ENCODE assay signal across 10 cellular contexts in the genomic region with DNA sequence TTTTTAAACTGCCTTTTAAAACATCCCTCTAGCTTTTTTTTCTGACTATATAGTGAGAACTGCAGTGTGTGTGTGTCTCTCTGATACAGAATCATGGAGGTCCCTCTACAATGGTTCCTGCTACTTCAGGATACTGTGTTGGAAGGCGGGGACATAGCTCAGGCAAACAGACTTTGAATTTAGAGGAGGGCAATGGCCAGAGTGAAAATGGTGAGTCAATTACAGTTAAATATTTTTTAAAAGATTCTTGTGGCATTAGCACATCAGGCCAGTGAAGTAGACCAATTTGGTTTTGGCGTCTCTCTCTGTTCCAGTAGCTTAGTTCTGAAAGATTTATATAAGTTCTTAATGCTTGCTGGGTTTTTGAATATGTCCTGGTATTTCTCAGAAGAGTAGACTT.
"Had no signal": no experiment of that assay in that cellular context is flagged by ENCODE, and none has a peak within 500 bp of the region (broad histone marks: within the 10 kb centered on the region; RNA-seq: fewer than 3 reads in every experiment).

No MANE protein-coding gene starts in this region.

- ATAC-seq: upper lobe of right lung had no signal

- H3K27me3 ChIP-seq: adrenal gland, testis, upper lobe of right lung had no signal

- H3K4me1 ChIP-seq: adrenal gland, esophagus squamous epithelium, left ventricle myocardium inferior, testis, upper lobe of right lung had no signal

- H3K27ac ChIP-seq: adrenal gland, esophagus squamous epithelium, left ventricle myocardium inferior, testis, upper lobe of right lung had no signal

- H3K4me3 ChIP-seq: adrenal gland, esophagus squamous epithelium, left ventricle myocardium inferior, testis, upper lobe of right lung had no signal

- DNase-seq: activated B cell treated with CpG ODN at 0.5 μM for 24 hours; activated CD4-positive, alpha-beta T cell treated with anti-CD3 and anti-CD28 coated beads, Interleukin-2, amount 10 ng/mL, durations not matched to agents 24 days and 14 days; activated naive CD4-positive, alpha-beta T cell treated with anti-CD3 and anti-CD28 coated beads, Interleukin-2, amount 10 ng/mL, durations not matched to agents 7 days and 5 days; adrenal gland; esophagus squamous epithelium; islet precursor cell; left ventricle myocardium inferior; stimulated activated CD4-positive, alpha-beta T cell treated with anti-CD3 and anti-CD28 coated beads, Interleukin-4, amount 100 ng/mL, for 24 hours; testis; upper lobe of right lung had no signal

- H3K9me3 ChIP-seq: adrenal gland, esophagus squamous epithelium, left ventricle myocardium inferior, testis, upper lobe of right lung had no signal
